10 cellular contexts compared by ENCODE assay signal in genomic region chr4:82223715-82224114, GRCh38.
DNase-seq lines count a peak whose midpoint lies in the region; ATAC-seq and TF ChIP-seq lines count a peak whose summit lies in the region.
"Had no signal": no experiment of that assay in that cellular context is flagged by ENCODE, and none has a peak within 500 bp of the region (broad histone marks: within the 10 kb centered on the region; RNA-seq: fewer than 3 reads in every experiment).

No MANE protein-coding gene starts in this region.

- H3K27me3 Mint-ChIP-seq in activated naive CD8-positive, alpha-beta T cell, result peaks cover under 1% of the 10 kb centered on the region
- peaks cover 14% of the 10 kb centered on the region for H3K27me3 Mint-ChIP-seq in chondrocyte (ENCODE audit: low read depth)

- TF ChIP-seq CTCF in HL-60 (IDR thresholded peaks at IDR 0.05; ENCODE audit: insufficient read depth, low read length) (no peak), chondrocyte (IDR thresholded peaks at IDR 0.05) (no peak)

- H3K4me3 ChIP-seq in HL-60 (replicated peaks; ENCODE audit: insufficient read depth, low read length), result no peak overlapping the region
- no peak overlapping the region for H3K4me3 ChIP-seq in neuronal stem cell (ENCODE audit: low read length in 2 of 2)

- no CpG with 5 or more reads among the region's 4 CpGs for WGBS in neuronal stem cell (ENCODE audit: extremely low coverage in 2 of 2, insufficient read length in 2 of 2, insufficient replicate concordance in 1 of 2), 2 donors

- no peak overlapping the region for H3K9ac ChIP-seq in neuronal stem cell (ENCODE audit: low read depth, low read length, poor library complexity)

- H3K79me1 ChIP-seq in neuronal stem cell (ENCODE audit: low read depth, low read length), result no peaks in the 10 kb centered on the region

- H3K27me3 ChIP-seq in HL-60 (ENCODE audit: insufficient read depth, poor library complexity, severe bottlenecking) (no peaks in the 10 kb centered on the region), neuronal stem cell (ENCODE audit: control insufficient read depth in 3 of 3, insufficient read depth in 3 of 3, low read depth in 1 of 3, low read length in 3 of 3) (no peaks in the 10 kb centered on the region)

- no peak overlapping the region for H3K14ac ChIP-seq in neuronal stem cell (ENCODE audit: low read length)

- H2BK120ac ChIP-seq in neuronal stem cell (ENCODE audit: low read depth, low read length), result no peak overlapping the region

- no peak overlapping the region for H2BK12ac ChIP-seq in neuronal stem cell (ENCODE audit: low read length)

- DNase-seq in HL-60 (ENCODE audit: low read depth in 1 of 2, low spot score in 1 of 2), result peak; percentile 5 to 88
- DNase-seq in neuronal stem cell (ENCODE audit: low spot score), result no peak
- DNase-seq in NCI-H2081 treated with DMSO at 0.1 percent for 48 hours (lab: John Stamatoyannopoulos, UW), result no peak
- no peak for DNase-seq in DMS114 treated with DMSO at 0.1 percent for 48 hours (lab: John Stamatoyannopoulos, UW; ENCODE audit: unreplicated experiment)
- no peak for DNase-seq in chondrocyte (ENCODE audit: low spot score)
- DNase-seq: IMR-90 had no signal

- H3K4me3 Mint-ChIP-seq in activated naive CD8-positive, alpha-beta T cell, result peak overlapping the region; percentile 44
- H3K4me3 Mint-ChIP-seq in chondrocyte (ENCODE audit: unreplicated experiment), result no peak overlapping the region
- H3K4me3 Mint-ChIP-seq: brain; T-helper 1 cell treated with Interleukin-12 subunit alpha and Interleukin-12 subunit beta and Interleukin-4 antibody, amounts not matched to agents 30 μg/mL and 1 μg/mL, for 36 hours had no signal

- peaks cover 14% of the 10 kb centered on the region for H3K4me1 Mint-ChIP-seq in activated naive CD8-positive, alpha-beta T cell (ENCODE audit: low read depth)
- no peaks in the 10 kb centered on the region for H3K4me1 Mint-ChIP-seq in chondrocyte (ENCODE audit: low read depth)
- H3K4me1 Mint-ChIP-seq: brain had no signal

- peak overlapping the region; percentile 46 for H3K27ac Mint-ChIP-seq in activated naive CD8-positive, alpha-beta T cell
- H3K27ac Mint-ChIP-seq in chondrocyte (ENCODE audit: unreplicated experiment), result no peak overlapping the region
- H3K27ac Mint-ChIP-seq: brain; T-helper 1 cell treated with Interleukin-12 subunit alpha and Interleukin-12 subunit beta and Interleukin-4 antibody, amounts not matched to agents 30 μg/mL and 1 μg/mL, for 36 hours had no signal

- H3K4me1 ChIP-seq in neuronal stem cell (ENCODE audit: control insufficient read depth in 2 of 2, insufficient read depth in 1 of 2, low read depth in 1 of 2, low read length in 2 of 2), result peaks cover 0 to 2% of the 10 kb centered on the region in 2 donors

- no peak overlapping the region for H3K23ac ChIP-seq in neuronal stem cell (ENCODE audit: low read depth, low read length, poor library complexity)

- H3K9me3 ChIP-seq in neuronal stem cell (replicated peaks in 1 of 2; ENCODE audit: control insufficient read depth in 2 of 2, insufficient read depth in 1 of 2, low read depth in 1 of 2, low read length in 2 of 2), result no peaks in the 10 kb centered on the region

- H3K9me3 Mint-ChIP-seq in activated naive CD8-positive, alpha-beta T cell (ENCODE audit: low read depth), result no peaks in the 10 kb centered on the region
- no peaks in the 10 kb centered on the region for H3K9me3 Mint-ChIP-seq in chondrocyte (ENCODE audit: low read depth)
- H3K9me3 Mint-ChIP-seq: brain; T-helper 1 cell treated with Interleukin-12 subunit alpha and Interleukin-12 subunit beta and Interleukin-4 antibody, amounts not matched to agents 30 μg/mL and 1 μg/mL, for 36 hours had no signal

- peak overlapping the region; percentile 73 for H2AFZ ChIP-seq in neuronal stem cell (ENCODE audit: low read length)

- no peak overlapping the region for H2BK5ac ChIP-seq in neuronal stem cell (ENCODE audit: low read length)

- H3K27ac ChIP-seq in HL-60 (replicated peaks) (peak overlapping the region; percentile 5; the same call in 1 of the 2 replicates), neuronal stem cell (replicated peaks; ENCODE audit: low read length) (no peak overlapping the region)

- no peak overlapping the region for H4K8ac ChIP-seq in neuronal stem cell (ENCODE audit: low read depth, low read length)

- no peak overlapping the region for H3K18ac ChIP-seq in neuronal stem cell (ENCODE audit: low read length)

- peak; percentile 62 for ATAC-seq in GM21360 (IDR thresholded peaks at IDR 0.05; ENCODE audit: unreplicated experiment)

- no peak overlapping the region for H2BK15ac ChIP-seq in neuronal stem cell (ENCODE audit: low read length)

- no peak overlapping the region for H2AK5ac ChIP-seq in neuronal stem cell (ENCODE audit: low read depth, low read length)

- no peak overlapping the region for H3K4me2 ChIP-seq in neuronal stem cell (ENCODE audit: insufficient read depth, low read length, poor library complexity, severe bottlenecking)

- H3K36me3 Mint-ChIP-seq in activated naive CD8-positive, alpha-beta T cell, result no peaks in the 10 kb centered on the region
- H3K36me3 Mint-ChIP-seq in chondrocyte (ENCODE audit: low read depth), result no peaks in the 10 kb centered on the region
- H3K36me3 Mint-ChIP-seq: brain had no signal

- H3K36me3 ChIP-seq in neuronal stem cell (replicated peaks in 1 of 2; ENCODE audit: control insufficient read depth in 2 of 2, insufficient read depth in 2 of 2, low read length in 2 of 2), result no peaks in the 10 kb centered on the region

- H3K4ac ChIP-seq in neuronal stem cell (ENCODE audit: low read length), result no peak overlapping the region

- H4K91ac ChIP-seq in neuronal stem cell (ENCODE audit: low read depth, low read length, poor library complexity), result no peak overlapping the region

Comparison
In these comparisons a context has a peak if more than half of its experiments do, and no peak if none do; other contexts are left out.
1. DNase-seq: peak in HL-60 (2 of 2); none in neuronal stem cell (single experiment), NCI-H2081 treated with DMSO at 0.1 percent for 48 hours (single experiment), DMS114 treated with DMSO at 0.1 percent for 48 hours (single experiment) and chondrocyte (single experiment).